ENCODE assay signal across 8 cellular contexts in genomic region chr13:102402292-102402691, GRCh38. TPM values are rescaled to one million over a fixed set of nuclear protein-coding genes. Genes with fewer than 3 reads are reported as not detected.
DNase-seq lines count a peak whose midpoint lies in the region; ATAC-seq and TF ChIP-seq lines count a peak whose summit lies in the region.

No MANE protein-coding gene starts in this region.

- H3K27me3 ChIP-seq in ascending aorta (no peaks in the 10 kb centered on the region), skeletal muscle tissue (ENCODE audit: control insufficient read depth in 3 of 3, insufficient read depth in 3 of 3, low read length in 3 of 3) (peaks cover 15 to 24% (median 23%) of the 10 kb centered on the region in 3 donors)

- no peaks in the 10 kb centered on the region for H3K36me3 ChIP-seq in ascending aorta
- no peaks in the 10 kb centered on the region for H3K36me3 ChIP-seq in skeletal muscle tissue (ENCODE audit: control insufficient read depth in 3 of 3, insufficient read depth in 3 of 3, low read length in 3 of 3)

- H3K4me1 ChIP-seq in ascending aorta (peaks cover 0 to 3% of the 10 kb centered on the region in 2 donors), skeletal muscle tissue (ENCODE audit: control insufficient read depth in 3 of 3, insufficient read depth in 3 of 3, low read length in 3 of 3) (peaks cover 0 to 22% (median 7%) of the 10 kb centered on the region in 3 donors)

- CTCF ChIA-PET in HEK293T (lab: Yijun Ruan, JAX) = no interaction called here

- TF ChIP-seq CTCF in ascending aorta (IDR thresholded peaks at IDR 0.05) = peak in 1 of 3 experiments; percentile 19

- H3K4me3 ChIP-seq in ascending aorta (peak overlapping the region; percentile 58 to 83), skeletal muscle tissue (ENCODE audit: low read length in 3 of 3) (peak overlapping the region; percentile 47 to 58 (median 56))

- H3K9me3 ChIP-seq in ascending aorta (no peaks in the 10 kb centered on the region), skeletal muscle tissue (ENCODE audit: control insufficient read depth in 3 of 3, low read length in 3 of 3) (no peaks in the 10 kb centered on the region)

- H3K27ac ChIP-seq in ascending aorta (no peak overlapping the region), skeletal muscle tissue (ENCODE audit: low read depth, low read length) (no peak overlapping the region)

- intact Hi-C loops in ascending aorta (cut with DNase I) = no loop called here

- peak; percentile 82 for DNase-seq in NCI-H146 (lab: John Stamatoyannopoulos, UW)
- peak in 1 of 2 donors; percentile 65 for DNase-seq in ascending aorta (ENCODE audit: low spot score in 2 of 2)
- peak; percentile 80 for DNase-seq in iPS DF 4.7 (ENCODE audit: extremely low read depth, low spot score)
- no peak for DNase-seq in DMS79 (lab: John Stamatoyannopoulos, UW)
- no peak for DNase-seq in HEK293T (ENCODE audit: extremely low spot score)
- DNase-seq in HPDE6-E6E7 (ENCODE audit: extremely low spot score) = no peak

- no peak overlapping the region for H3K9ac ChIP-seq in skeletal muscle tissue (ENCODE audit: low read depth in 1 of 3, low read length in 3 of 3)

- peak; percentile 41 for ATAC-seq in GM19023 (IDR thresholded peaks at IDR 0.05; ENCODE audit: unreplicated experiment)

- POLR2A ChIA-PET in HEK293T (lab: Yijun Ruan, JAX) = no interaction called here

TF ChIP-seq in HEK293T, 16 proteins besides CTCF, POLR2A, EP300 and RAD21:
- no peak for TF ChIP-seq HDGF (IDR thresholded peaks at IDR 0.05; ENCODE audit: borderline replicate concordance)
- TF ChIP-seq TARDBP (IDR thresholded peaks at IDR 0.05) = no peak
- no peak for TF ChIP-seq CTBP1 (IDR thresholded peaks at IDR 0.05; ENCODE audit: borderline replicate concordance)
- TF ChIP-seq ELF4 (IDR thresholded peaks at IDR 0.05) = no peak
- no peak for TF ChIP-seq L3MBTL2 (conservative IDR thresholded peaks at IDR 0.05)
- no peak for TF ChIP-seq SUZ12 (IDR thresholded peaks at IDR 0.05)
- no peak for TF ChIP-seq SP1 (IDR thresholded peaks at IDR 0.05)
- no peak for TF ChIP-seq BHLHE40 (IDR thresholded peaks at IDR 0.05; ENCODE audit: borderline replicate concordance)
- no peak for TF ChIP-seq NFRKB (IDR thresholded peaks at IDR 0.05)
- TF ChIP-seq ZNF384 (IDR thresholded peaks at IDR 0.05) = no peak
- TF ChIP-seq FOXA1 (IDR thresholded peaks at IDR 0.05) = no peak
- no peak for TF ChIP-seq LEF1 (IDR thresholded peaks at IDR 0.05; ENCODE audit: borderline replicate concordance)
- TF ChIP-seq, protein P1, sequence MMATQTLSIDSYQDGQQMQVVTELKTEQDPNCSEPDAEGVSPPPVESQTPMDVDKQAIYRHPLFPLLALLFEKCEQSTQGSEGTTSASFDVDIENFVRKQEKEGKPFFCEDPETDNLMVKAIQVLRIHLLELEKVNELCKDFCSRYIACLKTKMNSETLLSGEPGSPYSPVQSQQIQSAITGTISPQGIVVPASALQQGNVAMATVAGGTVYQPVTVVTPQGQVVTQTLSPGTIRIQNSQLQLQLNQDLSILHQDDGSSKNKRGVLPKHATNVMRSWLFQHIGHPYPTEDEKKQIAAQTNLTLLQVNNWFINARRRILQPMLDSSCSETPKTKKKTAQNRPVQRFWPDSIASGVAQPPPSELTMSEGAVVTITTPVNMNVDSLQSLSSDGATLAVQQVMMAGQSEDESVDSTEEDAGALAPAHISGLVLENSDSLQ (IDR thresholded peaks at IDR 0.05) = no peak
- no peak for TF ChIP-seq FOXM1 (IDR thresholded peaks at IDR 0.05; ENCODE audit: borderline replicate concordance)
- TF ChIP-seq FOXK2 (IDR thresholded peaks at IDR 0.05) = no peak
- no peak for TF ChIP-seq ARNT (IDR thresholded peaks at IDR 0.05)
TF ChIP-seq in HEK293T: peak in this region for 0.

RNA-seq across cellular contexts. Expression of gene FGF14, which starts 0.4 kb away (rescaled TPM):
- total RNA-seq in ascending aorta (not detected), skeletal muscle tissue (0.52 TPM)

Comparison
In these comparisons a context has a peak if more than half of its experiments do, and no peak if none do; other contexts are left out.
1. DNase-seq: peak in NCI-H146 (single experiment) and iPS DF 4.7 (single experiment); none in DMS79 (single experiment), HEK293T (single experiment) and HPDE6-E6E7 (single experiment).